In genomic region chr19:10894911-10895213, GRCh38 we compare ENCODE assay signal across 20 cellular contexts. TPM values are rescaled to one million over a fixed set of nuclear protein-coding genes. Genes with fewer than 3 reads are reported as not detected.
"Had no signal": no experiment of that assay in that cellular context is flagged by ENCODE, and none has a peak within 500 bp of the region (broad histone marks: within the 10 kb centered on the region; RNA-seq: fewer than 3 reads in every experiment).

No MANE protein-coding gene starts in this region.

- DNase-seq: activated CD4-positive, alpha-beta T cell treated with anti-CD3 and anti-CD28 coated beads for 48 hours; activated CD4-positive, alpha-beta T cell treated with anti-CD3 and anti-CD28 coated beads, Interleukin-2, amount 50 U/mL, for 4 hours; activated CD4-positive, CD25-positive, alpha-beta regulatory T cell treated with anti-CD3 and anti-CD28 coated beads, Interleukin-2, amount 50 U/mL, for 72 hours; activated CD8-positive, alpha-beta memory T cell treated with anti-CD3 and anti-CD28 coated beads, Interleukin-2, amount 10 ng/mL, durations not matched to agents 7 days and 5 days; activated effector memory CD4-positive, alpha-beta T cell treated with Interleukin-2 at 50 U/mL for 16 hours; activated naive CD4-positive, alpha-beta T cell; activated T-cell treated with anti-CD3 and anti-CD28 coated beads, Interleukin-2, amount 50 U/mL, for 24 hours; aorta; NCI-H1105 treated with DMSO at 0.1 percent for 48 hours; NCI-H1436 treated with DMSO at 0.1 percent for 48 hours; NCI-H187 treated with DMSO at 0.1 percent for 48 hours; NCI-H2081 treated with DMSO at 0.1 percent for 48 hours; NCI-H2171; NCI-H2227 treated with DMSO at 0.1 percent for 48 hours; NCI-H446 treated with DMSO at 0.1 percent for 48 hours; NCI-H524 treated with DMSO at 0.1 percent for 48 hours; NCI-H82; Peyer's patch; SHP77 treated with DMSO at 0.1 percent for 48 hours had no signal

- ATAC-seq: activated CD8-positive, alpha-beta memory T cell treated with anti-CD3 and anti-CD28 coated beads, Interleukin-2, amount 10 ng/mL, durations not matched to agents 7 days and 5 days had no signal

- H3K27ac ChIP-seq: Peyer's patch had no signal

- H3K4me3 ChIP-seq: Peyer's patch had no signal

- H3K9me3 ChIP-seq: Peyer's patch had no signal

- H3K36me3 ChIP-seq: Peyer's patch had no signal

- H3K27me3 ChIP-seq: Peyer's patch had no signal

RNA-seq across cellular contexts. Expression of gene C19orf38, which starts 46.6 kb away (rescaled TPM):
- total RNA-seq: WTC11 had no signal
